ENCODE assay signal across 34 cellular contexts in genomic region chr21:42159560-42160110, GRCh38. TPM values are rescaled to one million over a fixed set of nuclear protein-coding genes. Genes with fewer than 3 reads are reported as not detected.
DNase-seq lines count a peak whose midpoint lies in the region; ATAC-seq, FAIRE-seq and TF ChIP-seq lines count a peak whose summit lies in the region.
"Had no signal": no experiment of that assay in that cellular context is flagged by ENCODE, and none has a peak within 500 bp of the region (broad histone marks: within the 10 kb centered on the region; RNA-seq: fewer than 3 reads in every experiment).

No MANE protein-coding gene starts in this region.

- CTCF ChIA-PET in activated CD4-positive, alpha-beta T cell treated with anti-CD3 and anti-CD28 coated beads for 36 hours (lab: Charles Lee), result interaction anchor here (0.6 to 1.4 kb wide), 4 partner anchors 14 to 101 kb away, joined by 3 to 4 read pairs (median 4); no protein-coding TSS in a partner anchor

- no peaks in the 10 kb centered on the region for H3K36me3 Mint-ChIP-seq in activated CD4-positive, alpha-beta T cell treated with anti-CD3 and anti-CD28 coated beads, Interleukin-2, amount 10 ng/mL, durations not matched to agents 24 days and 14 days (ENCODE audit: low read depth)
- H3K36me3 Mint-ChIP-seq in activated CD4-positive, alpha-beta T cell treated with anti-CD3 and anti-CD28 coated beads for 36 hours (ENCODE audit: low read depth), result no peaks in the 10 kb centered on the region
- H3K36me3 Mint-ChIP-seq: IgD-negative memory B cell, mesothelial cell of epicardium had no signal

- intact Hi-C loops in activated CD4-positive, alpha-beta T cell treated with anti-CD3 and anti-CD28 coated beads, Interleukin-2, amount 10 ng/mL, durations not matched to agents 24 days and 14 days (cut with micrococcal nuclease), result no loop called here
- intact Hi-C loops in activated CD4-positive, alpha-beta T cell treated with anti-CD3 and anti-CD28 coated beads for 36 hours (cut with DNase I, micrococcal nuclease), result no loop called here
- intact Hi-C loops in sigmoid colon (cut with DNase I), result no loop called here

- peaks cover 69% of the 10 kb centered on the region for H3K4me1 ChIP-seq in BLaER1
- H3K4me1 ChIP-seq in sigmoid colon, result peaks cover 0 to 6% (median 3%) of the 10 kb centered on the region in 4 donors
- H3K4me1 ChIP-seq in osteoblast (ENCODE audit: insufficient read depth, low read length), result no peaks in the 10 kb centered on the region
- H3K4me1 ChIP-seq: foreskin keratinocyte, thyroid gland had no signal

- no peaks in the 10 kb centered on the region for H3K9me3 Mint-ChIP-seq in activated CD4-positive, alpha-beta T cell treated with anti-CD3 and anti-CD28 coated beads, Interleukin-2, amount 10 ng/mL, durations not matched to agents 24 days and 14 days
- no peaks in the 10 kb centered on the region for H3K9me3 Mint-ChIP-seq in activated CD4-positive, alpha-beta T cell treated with anti-CD3 and anti-CD28 coated beads for 36 hours (ENCODE audit: low read depth)
- H3K9me3 Mint-ChIP-seq: activated T-helper 17 cell treated with anti-CD3 and anti-CD28 coated beads, Interleukin-2, amount 50 U/mL, for 72 hours; GM23338; HFFc6; IgD-negative memory B cell; mesothelial cell of epicardium had no signal

- TF ChIP-seq POLR2A in sigmoid colon (IDR thresholded peaks at IDR 0.05), result no peak

- 68% methylated on average over 11 of the region's 11 CpGs for WGBS in sigmoid colon, 2 donors

- no peak for DNase-seq in activated CD4-positive, alpha-beta T cell treated with anti-CD3 and anti-CD28 coated beads, Interleukin-2, amount 10 ng/mL, durations not matched to agents 24 days and 14 days
- no peak for DNase-seq in activated CD4-positive, alpha-beta T cell treated with anti-CD3 and anti-CD28 coated beads for 36 hours
- no peak for DNase-seq in caudate nucleus (lab: John Stamatoyannopoulos, UW)
- DNase-seq in sigmoid colon, result peak; percentile 39
- no peak for DNase-seq in SHP77 (lab: John Stamatoyannopoulos, UW)
- no peak for DNase-seq in urothelium cell line (ENCODE audit: low spot score)
- no peak for DNase-seq in osteoblast (ENCODE audit: insufficient read length, low spot score, missing footprints)
- DNase-seq: 8988T; activated CD4-positive, alpha-beta T cell treated with anti-CD3 and anti-CD28 coated beads for 48 hours; cerebellar nuclear complex; esophagus squamous epithelium; foreskin keratinocyte; HFFc6; left ventricle myocardium superior; NCI-H1048; NCI-H2107; NCI-H446; NCI-H774; SJCRH30; stimulated activated CD4-positive, alpha-beta T cell treated with anti-CD3 and anti-CD28 coated beads, Interleukin-12 subunit alpha, Interleukin-12 subunit beta, amount 100 ng/mL, for 4 hours; stimulated activated CD4-positive, alpha-beta T cell treated with anti-CD3 and anti-CD28 coated beads, Interleukin-2, amount 100 ng/mL, for 48 hours; stomach; SW 1271; thyroid gland had no signal

- no peak overlapping the region for H2AFZ ChIP-seq in osteoblast (ENCODE audit: low read length)
- H2AFZ ChIP-seq: GM23338 had no signal

- H3K36me3 ChIP-seq in BLaER1 (no peaks in the 10 kb centered on the region), sigmoid colon (no peaks in the 10 kb centered on the region), osteoblast (ENCODE audit: insufficient read depth, low read length) (no peaks in the 10 kb centered on the region)
- H3K36me3 ChIP-seq: esophagus squamous epithelium, heart left ventricle, SJCRH30, stomach, thyroid gland had no signal

- no peak for ATAC-seq in activated CD4-positive, alpha-beta T cell treated with anti-CD3 and anti-CD28 coated beads for 36 hours
- ATAC-seq: activated T-helper 17 cell treated with anti-CD3 and anti-CD28 coated beads, Interleukin-2, amount 50 U/mL, for 72 hours; foreskin keratinocyte; GM23338; heart left ventricle; left ventricle myocardium superior; sciatic nerve had no signal

- H3K4me3 Mint-ChIP-seq in activated CD4-positive, alpha-beta T cell treated with anti-CD3 and anti-CD28 coated beads, Interleukin-2, amount 10 ng/mL, durations not matched to agents 24 days and 14 days, result no peak overlapping the region
- H3K4me3 Mint-ChIP-seq in activated CD4-positive, alpha-beta T cell treated with anti-CD3 and anti-CD28 coated beads for 36 hours, result no peak overlapping the region
- H3K4me3 Mint-ChIP-seq: activated T-helper 17 cell treated with anti-CD3 and anti-CD28 coated beads, Interleukin-2, amount 50 U/mL, for 72 hours; GM23338; HFFc6; IgD-negative memory B cell; mesothelial cell of epicardium had no signal

- H3K27me3 ChIP-seq in BLaER1, result no peaks in the 10 kb centered on the region
- H3K27me3 ChIP-seq in sigmoid colon, result peaks cover 0 to 10% (median 0%) of the 10 kb centered on the region in 3 donors
- H3K27me3 ChIP-seq in osteoblast (ENCODE audit: insufficient read depth, low read length), result no peaks in the 10 kb centered on the region
- H3K27me3 ChIP-seq: SJCRH30, thyroid gland had no signal

- no peaks in the 10 kb centered on the region for H3K27me3 Mint-ChIP-seq in activated CD4-positive, alpha-beta T cell treated with anti-CD3 and anti-CD28 coated beads, Interleukin-2, amount 10 ng/mL, durations not matched to agents 24 days and 14 days
- no peaks in the 10 kb centered on the region for H3K27me3 Mint-ChIP-seq in activated CD4-positive, alpha-beta T cell treated with anti-CD3 and anti-CD28 coated beads for 36 hours
- H3K27me3 Mint-ChIP-seq: activated T-helper 17 cell treated with anti-CD3 and anti-CD28 coated beads, Interleukin-2, amount 50 U/mL, for 72 hours had no signal

- H3K9me3 ChIP-seq in BLaER1 (no peaks in the 10 kb centered on the region), sigmoid colon (no peaks in the 10 kb centered on the region), osteoblast (ENCODE audit: low read depth, low read length) (no peaks in the 10 kb centered on the region)
- H3K9me3 ChIP-seq: esophagus squamous epithelium, heart left ventricle, SJCRH30, stomach, thyroid gland had no signal

- peak overlapping the region; percentile 64 for H3K27ac ChIP-seq in BLaER1
- peak overlapping the region; percentile 6 for H3K27ac ChIP-seq in caudate nucleus (ENCODE audit: low read depth, low read length)
- no peak overlapping the region for H3K27ac ChIP-seq in sigmoid colon
- H3K27ac ChIP-seq in osteoblast (ENCODE audit: low read depth, low read length), result no peak overlapping the region
- H3K27ac ChIP-seq: esophagus squamous epithelium, foreskin keratinocyte, heart left ventricle, SJCRH30, stomach, thyroid gland had no signal

- POLR2A ChIA-PET in activated CD4-positive, alpha-beta T cell treated with anti-CD3 and anti-CD28 coated beads for 36 hours (lab: Charles Lee), result no interaction called here

- H3K9ac ChIP-seq in BLaER1, result no peak overlapping the region

- TF ChIP-seq EP300 in sigmoid colon (IDR thresholded peaks at IDR 0.05), result no peak

- peak overlapping the region; percentile 51 for H3K27ac Mint-ChIP-seq in activated CD4-positive, alpha-beta T cell treated with anti-CD3 and anti-CD28 coated beads, Interleukin-2, amount 10 ng/mL, durations not matched to agents 24 days and 14 days
- H3K27ac Mint-ChIP-seq in activated CD4-positive, alpha-beta T cell treated with anti-CD3 and anti-CD28 coated beads for 36 hours, result no peak overlapping the region
- H3K27ac Mint-ChIP-seq: activated T-helper 17 cell treated with anti-CD3 and anti-CD28 coated beads, Interleukin-2, amount 50 U/mL, for 72 hours; GM23338; HFFc6; IgD-negative memory B cell; mesothelial cell of epicardium; progenitor cell of endocrine pancreas had no signal

- H3K4me2 ChIP-seq in BLaER1, result peak overlapping the region; percentile 61
- no peak overlapping the region for H3K4me2 ChIP-seq in osteoblast (ENCODE audit: insufficient read depth, low read length)
- H3K4me2 ChIP-seq: GM23338 had no signal

- H3K4me1 Mint-ChIP-seq in activated CD4-positive, alpha-beta T cell treated with anti-CD3 and anti-CD28 coated beads, Interleukin-2, amount 10 ng/mL, durations not matched to agents 24 days and 14 days, result peaks cover 25% of the 10 kb centered on the region
- peaks cover 30% of the 10 kb centered on the region for H3K4me1 Mint-ChIP-seq in activated CD4-positive, alpha-beta T cell treated with anti-CD3 and anti-CD28 coated beads for 36 hours

- H4K20me1 ChIP-seq in BLaER1, result no peaks in the 10 kb centered on the region
- H4K20me1 ChIP-seq in osteoblast (ENCODE audit: insufficient read depth, low read length), result no peaks in the 10 kb centered on the region

- TF ChIP-seq CTCF in sigmoid colon (IDR thresholded peaks at IDR 0.05), result no peak
- no peak for TF ChIP-seq CTCF in osteoblast (IDR thresholded peaks at IDR 0.05; ENCODE audit: extremely low read depth, low read depth, low read length)

- no peak overlapping the region for H3K4me3 ChIP-seq in BLaER1
- no peak overlapping the region for H3K4me3 ChIP-seq in sigmoid colon
- no peak overlapping the region for H3K4me3 ChIP-seq in osteoblast (ENCODE audit: insufficient read depth, low read length)
- H3K4me3 ChIP-seq: esophagus squamous epithelium, GM23338, heart left ventricle, SJCRH30, stomach, thyroid gland had no signal

- H3K79me2 ChIP-seq in osteoblast (ENCODE audit: insufficient read depth, low read length), result no peaks in the 10 kb centered on the region

- no peak for FAIRE-seq in urothelium cell line (lab: Jason Lieb, UNC)
- FAIRE-seq: keratinocyte had no signal

RNA-seq across cellular contexts. Expression of gene ABCG1, which starts 59.3 kb away (rescaled TPM):
- total RNA-seq in activated CD4-positive, alpha-beta T cell treated with anti-CD3 and anti-CD28 coated beads, Interleukin-2, amount 10 ng/mL, durations not matched to agents 24 days and 14 days, result 10.3 and 11.4 TPM in 2 replicates
- 10 to 100 TPM; 11.6 to 16.3 TPM for total RNA-seq in activated CD4-positive, alpha-beta T cell treated with anti-CD3 and anti-CD28 coated beads for 36 hours
- total RNA-seq in sigmoid colon (10 to 100 TPM in 3 of 4 donors, 1 to 10 TPM in 1; 6.0 to 19.3 (median 13.6) TPM), osteoblast (under 0.01 and 0.72 TPM in 2 replicates)
- polyA plus RNA-seq in sigmoid colon, result 10 to 100 TPM in 2 of 3 donors, 1 to 10 TPM in 1; 8.1 to 15.6 (median 10.2) TPM
- total RNA-seq: HFFc6, RPMI7951 had no signal

Comparison
In these comparisons a context has a peak if more than half of its experiments do, and no peak if none do; other contexts are left out.
1. H3K27ac ChIP-seq: peak in BLaER1 (single experiment) and caudate nucleus (single experiment); none in sigmoid colon (0 of 4) and osteoblast (single experiment).